24 cellular contexts compared by ENCODE assay signal in the genomic region with DNA sequence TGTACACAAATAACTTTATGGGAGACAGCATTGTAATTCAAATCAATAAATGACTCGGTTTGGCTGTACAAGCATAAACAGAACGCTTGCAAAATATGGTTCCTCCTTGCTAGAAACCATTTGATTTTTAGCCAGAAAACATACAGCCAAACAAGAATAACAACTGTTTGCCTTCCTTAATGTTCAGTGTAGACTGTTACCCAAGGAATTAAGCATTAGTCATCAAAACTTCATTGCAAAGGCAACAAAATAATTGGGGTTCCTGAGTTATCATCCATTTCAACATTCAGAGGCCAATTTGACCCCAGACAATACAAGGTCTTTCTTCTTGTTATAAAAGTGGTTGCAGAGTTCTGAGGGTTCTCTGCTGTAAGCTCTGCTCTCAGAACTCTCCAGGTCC.
A peak's percentile ranks its signal among the peaks of the same experiment; 100 is the strongest.
DNase-seq lines count a peak whose midpoint lies in the region; ATAC-seq, FAIRE-seq and TF ChIP-seq lines count a peak whose summit lies in the region.
"Had no signal": no experiment of that assay in that cellular context is flagged by ENCODE, and none has a peak within 500 bp of the region (broad histone marks: within the 10 kb centered on the region; RNA-seq: fewer than 3 reads in every experiment).

No MANE protein-coding gene starts in this region.

- no TSS peak for BruUV-seq in HepG2 (replicated peaks; lab: Mats Ljungman, UMichigan)

- no peak overlapping the region for H3K4me3 Mint-ChIP-seq in activated CD4-positive, alpha-beta memory T cell treated with anti-CD3 and anti-CD28 coated beads for 36 hours
- H3K4me3 Mint-ChIP-seq: B cell; CD14-positive monocyte; CD4-positive, alpha-beta T cell; CD8-positive, alpha-beta memory T cell had no signal

- H4K20me1 ChIP-seq in HepG2 (ENCODE audit: insufficient read depth, low read length): no peaks in the 10 kb centered on the region
- H4K20me1 ChIP-seq: BLaER1 treated with 17β-estradiol and CSF1 and Interleukin-3, amounts not matched to agents 10 nM and 100 nM had no signal

- intact Hi-C loops in HepG2 (cut with micrococcal nuclease; ENCODE audit: unreplicated experiment): no loop called here
- intact Hi-C loops in right lobe of liver (cut with DNase I): no loop called here
- intact Hi-C loops in activated CD4-positive, alpha-beta memory T cell treated with anti-CD3 and anti-CD28 coated beads for 36 hours (cut with micrococcal nuclease): no loop called here

- H3K4me1 ChIP-seq in HepG2 (ENCODE audit: insufficient read depth, low read length) (no peaks in the 10 kb centered on the region), right lobe of liver (no peaks in the 10 kb centered on the region), BE2C (no peaks in the 10 kb centered on the region)
- H3K4me1 ChIP-seq: BLaER1 treated with 17β-estradiol and CSF1 and Interleukin-3, amounts not matched to agents 10 nM and 100 nM had no signal

- TF ChIP-seq CTCF in HepG2 (CRISPR knock-in tag; IDR thresholded peaks at IDR 0.05): no peak
- no peak for TF ChIP-seq CTCF in right lobe of liver (IDR thresholded peaks at IDR 0.05)
- no peak for TF ChIP-seq CTCF in VCaP (conservative IDR thresholded peaks at IDR 0.05)
- TF ChIP-seq CTCF in BE2C (IDR thresholded peaks at IDR 0.05; ENCODE audit: low read depth, low read length): no peak

- no peaks in the 10 kb centered on the region for H3K4me1 Mint-ChIP-seq in activated CD4-positive, alpha-beta memory T cell treated with anti-CD3 and anti-CD28 coated beads for 36 hours (ENCODE audit: low read depth)
- H3K4me1 Mint-ChIP-seq: B cell; CD14-positive monocyte; CD8-positive, alpha-beta memory T cell had no signal

- no peaks in the 10 kb centered on the region for H3K9me3 ChIP-seq in HepG2 (ENCODE audit: low read length)
- no peaks in the 10 kb centered on the region for H3K9me3 ChIP-seq in right lobe of liver
- no peaks in the 10 kb centered on the region for H3K9me3 ChIP-seq in BE2C

- H3K36me3 ChIP-seq in HepG2 (replicated peaks in 1 of 2; ENCODE audit: control insufficient read depth in 1 of 2, insufficient read depth in 2 of 2, low read length in 2 of 2) (no peaks in the 10 kb centered on the region), right lobe of liver (no peaks in the 10 kb centered on the region), BE2C (no peaks in the 10 kb centered on the region)
- H3K36me3 ChIP-seq: BLaER1 treated with 17β-estradiol and CSF1 and Interleukin-3, amounts not matched to agents 10 nM and 100 nM had no signal

- peaks cover 3% of the 10 kb centered on the region for H3K27me3 Mint-ChIP-seq in activated CD4-positive, alpha-beta memory T cell treated with anti-CD3 and anti-CD28 coated beads for 36 hours

- no peaks in the 10 kb centered on the region for H3K36me3 Mint-ChIP-seq in activated CD4-positive, alpha-beta memory T cell treated with anti-CD3 and anti-CD28 coated beads for 36 hours
- H3K36me3 Mint-ChIP-seq: CD14-positive monocyte; CD8-positive, alpha-beta memory T cell had no signal

- H3K9ac ChIP-seq in HepG2 (ENCODE audit: insufficient read depth, low read depth, low read length): no peak overlapping the region
- H3K9ac ChIP-seq: BLaER1 treated with 17β-estradiol and CSF1 and Interleukin-3, amounts not matched to agents 10 nM and 100 nM; GM23248 had no signal

- H3K27ac ChIP-seq in HepG2 (ENCODE audit: extremely low read length, insufficient read depth, low read length) (no peak overlapping the region), right lobe of liver (no peak overlapping the region), VCaP (peak overlapping the region; percentile 2)
- H3K27ac ChIP-seq: BLaER1 treated with 17β-estradiol and CSF1 and Interleukin-3, amounts not matched to agents 10 nM and 100 nM; GM23248 had no signal

- H3K4me3 ChIP-seq in HepG2 (replicated peaks in 1 of 3; ENCODE audit: insufficient read depth in 1 of 3, low read depth in 2 of 3, low read length in 3 of 3): no peak overlapping the region
- H3K4me3 ChIP-seq in right lobe of liver: no peak overlapping the region
- no peak overlapping the region for H3K4me3 ChIP-seq in BE2C (ENCODE audit: low read depth, low read length)
- H3K4me3 ChIP-seq: BLaER1 treated with 17β-estradiol and CSF1 and Interleukin-3, amounts not matched to agents 10 nM and 100 nM; GM12878; GM23248 had no signal

- TF ChIP-seq POLR2A in HepG2 (IDR thresholded peaks at IDR 0.05; ENCODE audit: insufficient read depth in 1 of 2, low read depth in 2 of 2, low read length in 2 of 2) (no peak), right lobe of liver (IDR thresholded peaks at IDR 0.05) (no peak)

- DNase-seq in HepG2 (ENCODE audit: low spot score) (no peak), right lobe of liver (no peak), fibroblast of gingiva (ENCODE audit: low read depth) (peak; percentile 10), BE2C (no peak), urothelium cell line (ENCODE audit: low spot score) (no peak)
- DNase-seq in activated CD4-positive, alpha-beta memory T cell treated with anti-CD3 and anti-CD28 coated beads for 36 hours: no peak
- DNase-seq: 8988T; CD4-positive, alpha-beta T cell; CD8-positive, alpha-beta memory T cell; DMS 273 treated with DMSO at 0.1 percent for 48 hours; DMS79; EL; GDM1; GM23248; H7; HCEC 1CT had no signal

- no peak overlapping the region for H3K27ac Mint-ChIP-seq in activated CD4-positive, alpha-beta memory T cell treated with anti-CD3 and anti-CD28 coated beads for 36 hours
- H3K27ac Mint-ChIP-seq: B cell; CD14-positive monocyte; CD4-positive, alpha-beta T cell; CD8-positive, alpha-beta memory T cell had no signal

- no peaks in the 10 kb centered on the region for H3K79me2 ChIP-seq in HepG2 (ENCODE audit: insufficient read depth, low read length)

- no peak overlapping the region for H2AFZ ChIP-seq in HepG2 (ENCODE audit: low read length)
- H2AFZ ChIP-seq: GM23248 had no signal

- no peak for TF ChIP-seq EP300 in HepG2 (IDR thresholded peaks at IDR 0.05; ENCODE audit: low read depth in 2 of 2, low read length in 2 of 2)
- TF ChIP-seq EP300 in HepG2 (CRISPR knock-in tag; IDR thresholded peaks at IDR 0.05; ENCODE audit: borderline replicate concordance): no peak

- POLR2A ChIA-PET in HepG2 (lab: Yijun Ruan, JAX): no interaction called here
- POLR2A ChIA-PET in activated CD4-positive, alpha-beta memory T cell treated with anti-CD3 and anti-CD28 coated beads for 36 hours (lab: Charles Lee): no interaction called here

- ATAC-seq in HepG2 (no peak), right lobe of liver (no peak)
- ATAC-seq: GM12878 had no signal

- CTCF ChIA-PET in HepG2 (lab: Yijun Ruan, JAX; ENCODE audit: low intra/inter-chr PET ratio, low total read pairs): no interaction called here
- CTCF ChIA-PET in activated CD4-positive, alpha-beta memory T cell treated with anti-CD3 and anti-CD28 coated beads for 36 hours (lab: Charles Lee): no interaction called here

- H3K9me3 Mint-ChIP-seq in activated CD4-positive, alpha-beta memory T cell treated with anti-CD3 and anti-CD28 coated beads for 36 hours: no peaks in the 10 kb centered on the region
- H3K9me3 Mint-ChIP-seq: CD4-positive, alpha-beta T cell; CD8-positive, alpha-beta memory T cell had no signal

- TF ChIP-seq RAD21 in HepG2 (CRISPR knock-in tag; IDR thresholded peaks at IDR 0.05): no peak

- 4% methylated on average over 2 of the region's 2 CpGs for WGBS in HepG2 (ENCODE audit: low lambda C conversion rate)
- 42% methylated on average over 2 of the region's 2 CpGs for WGBS in right lobe of liver (ENCODE audit: insufficient coverage, low coverage, low lambda C conversion rate, missing lambda C conversion rate)

- FAIRE-seq in HepG2 (lab: Jason Lieb, UNC) (no peak), urothelium cell line (lab: Jason Lieb, UNC) (no peak)
- FAIRE-seq: D721Med, GM12878, GM19239, H1 had no signal

- H3K4me2 ChIP-seq in HepG2 (ENCODE audit: low read depth, low read length): no peak overlapping the region
- H3K4me2 ChIP-seq: BLaER1 treated with 17β-estradiol and CSF1 and Interleukin-3, amounts not matched to agents 10 nM and 100 nM had no signal

- in situ Hi-C loops in HepG2 (cut with HindIII; ENCODE audit: extremely low pct_ligation_motif_present, low pct_unique_long_range_greater_than_20kb): no loop called here

- H3K27me3 ChIP-seq in HepG2 (ENCODE audit: control insufficient read depth in 1 of 2, insufficient read depth in 2 of 2, low read length in 2 of 2): peaks cover 6 to 53% of the 10 kb centered on the region in 2 experiments
- no peaks in the 10 kb centered on the region for H3K27me3 ChIP-seq in right lobe of liver
- peaks cover 63% of the 10 kb centered on the region for H3K27me3 ChIP-seq in BE2C
- H3K27me3 ChIP-seq: BLaER1 treated with 17β-estradiol and CSF1 and Interleukin-3, amounts not matched to agents 10 nM and 100 nM had no signal

TF ChIP-seq in HepG2, 621 proteins besides CTCF, POLR2A, EP300 and RAD21:
- TF ChIP-seq MAFK (conservative IDR thresholded peaks at IDR 0.05 in 1 of 2, IDR thresholded peaks at IDR 0.05 in 1 of 2; ENCODE audit: low read length in 2 of 2) (peak; percentile 19 to 72; a peak in 2 of 4 replicates), MAFF (IDR thresholded peaks at IDR 0.05; ENCODE audit: low read depth, low read length) (peak; percentile 46; the same call in 1 of the 2 replicates), RARA (CRISPR knock-in tag; IDR thresholded peaks at IDR 0.05) (no peak)
